ENCODE assay signal across 9 cellular contexts in genomic region chr10:25682203-25682950, GRCh38.
DNase-seq lines count a peak whose midpoint lies in the region; ATAC-seq, FAIRE-seq and TF ChIP-seq lines count a peak whose summit lies in the region.
"Had no signal": no experiment of that assay in that cellular context is flagged by ENCODE, and none has a peak within 500 bp of the region (broad histone marks: within the 10 kb centered on the region; RNA-seq: fewer than 3 reads in every experiment).

No MANE protein-coding gene starts in this region.

- H3K27ac ChIP-seq in SK-N-SH (ENCODE audit: low read depth in 2 of 2, low read length in 1 of 2) = no peak overlapping the region

- H2AFZ ChIP-seq in SK-N-SH (ENCODE audit: low read depth) = no peak overlapping the region

- peak overlapping the region in 1 of 2 experiments; percentile 54; a peak in 2 of 4 replicates for H3K4me3 ChIP-seq in SK-N-SH (ENCODE audit: low read depth in 2 of 2, low read length in 1 of 2)

- CTCF ChIA-PET in SK-N-SH (lab: Yijun Ruan, JAX) = interaction anchor here (0.7 to 2.5 kb wide), 3 partner anchors 9 to 569 kb away, joined by 3 to 12 read pairs (median 4); no protein-coding TSS in a partner anchor

- no peaks in the 10 kb centered on the region for H3F3A ChIP-seq in SK-N-SH (replicated peaks; ENCODE audit: insufficient read depth)

- no peaks in the 10 kb centered on the region for H4K20me1 ChIP-seq in SK-N-SH (ENCODE audit: insufficient read depth)

- peak overlapping the region; percentile 45 for H3K4me2 ChIP-seq in SK-N-SH

- ATAC-seq in Right ventricle myocardium superior (ENCODE audit: poor library complexity) = peak; percentile 85
- no peak for ATAC-seq in GM19397 (IDR thresholded peaks at IDR 0.05; ENCODE audit: unreplicated experiment)
- no peak for ATAC-seq in GM21717 (IDR thresholded peaks at IDR 0.05; ENCODE audit: unreplicated experiment)
- ATAC-seq: activated T-cell treated with anti-CD3 and anti-CD28 coated beads, Interleukin-2, amount 50 U/mL, for 72 hours had no signal

- TF ChIP-seq POLR2A in H54 (IDR thresholded peaks at IDR 0.05; ENCODE audit: low read depth, low read length) = no peak

- DNase-seq in H54 (ENCODE audit: insufficient read length, low spot score) (peak; percentile 19), SK-N-SH (peak; percentile 34), Right ventricle myocardium superior (no peak), putamen (ENCODE audit: low spot score) (peak; percentile 83), ureter (ENCODE audit: low spot score) (no peak)
- no peak for DNase-seq in activated CD4-positive, alpha-beta T cell treated with anti-CD3 and anti-CD28 coated beads, Interleukin-2, amount 50 U/mL, for 4 hours
- DNase-seq: activated T-cell treated with anti-CD3 and anti-CD28 coated beads, Interleukin-2, amount 50 U/mL, for 72 hours had no signal

- no peak for TF ChIP-seq EP300 in SK-N-SH (IDR thresholded peaks at IDR 0.05; ENCODE audit: borderline replicate concordance in 1 of 2, low read depth in 1 of 2, low read length in 1 of 2)

- H3K9me2 ChIP-seq in SK-N-SH = no peaks in the 10 kb centered on the region

- no peaks in the 10 kb centered on the region; a peak in 1 of 4 replicates for H3K4me1 ChIP-seq in SK-N-SH (ENCODE audit: control insufficient read depth in 1 of 2, insufficient read depth in 2 of 2, low read depth in 1 of 2, low read length in 1 of 2)

- peak; percentile 40 for TF ChIP-seq CTCF in SK-N-SH (IDR thresholded peaks at IDR 0.05)

- TF ChIP-seq RAD21 in SK-N-SH (IDR thresholded peaks at IDR 0.05; ENCODE audit: low read length) = peak; percentile 71

- POLR2A ChIA-PET in SK-N-SH (lab: Yijun Ruan, JAX) = no interaction called here

- no peak overlapping the region for H3K9ac ChIP-seq in SK-N-SH

- no peak for FAIRE-seq in H54 (lab: Jason Lieb, UNC)

- H3K36me3 ChIP-seq in SK-N-SH (replicated peaks in 1 of 2; ENCODE audit: control insufficient read depth in 1 of 2, insufficient read depth in 2 of 2, low read length in 1 of 2) = no peaks in the 10 kb centered on the region

- no peaks in the 10 kb centered on the region for H3K27me3 ChIP-seq in SK-N-SH (ENCODE audit: insufficient read depth)

- no peaks in the 10 kb centered on the region for H3K79me2 ChIP-seq in SK-N-SH (ENCODE audit: insufficient read depth)

- 41% methylated on average over 11 of the region's 11 CpGs for WGBS in SK-N-SH (ENCODE audit: low lambda C conversion rate)

- intact Hi-C loops in Right ventricle myocardium superior (cut with DNase I) = loop anchor here (10.0 kb wide), 1 partner anchor 568 kb away; no protein-coding TSS in a partner anchor

- no peaks in the 10 kb centered on the region for H3K9me3 ChIP-seq in SK-N-SH

TF ChIP-seq in SK-N-SH, 30 proteins besides CTCF, POLR2A, EP300 and RAD21:
- TF ChIP-seq YY1 (IDR thresholded peaks at IDR 0.05; ENCODE audit: low read depth) (no peak), JUND (IDR thresholded peaks at IDR 0.05) (no peak), GATA2 (CRISPR knock-in tag; IDR thresholded peaks at IDR 0.05) (no peak), USF1 (IDR thresholded peaks at IDR 0.05; ENCODE audit: borderline replicate concordance, low read depth) (no peak), SMC3 (IDR thresholded peaks at IDR 0.05; ENCODE audit: low read depth, low read length) (peak; percentile 30; the same call in 1 of the 2 replicates), REST (IDR thresholded peaks at IDR 0.05; ENCODE audit: low read depth, low read length) (no peak)

Comparison
In these comparisons a context has a peak if more than half of its experiments do, and no peak if none do; other contexts are left out.
1. DNase-seq: peak in H54 (single experiment), SK-N-SH (single experiment) and putamen (single experiment); none in Right ventricle myocardium superior (single experiment), ureter (single experiment) and activated CD4-positive, alpha-beta T cell treated with anti-CD3 and anti-CD28 coated beads, Interleukin-2, amount 50 U/mL, for 4 hours (0 of 2).